Comparison of ENCODE assay signal across 28 cellular contexts in the genomic region with DNA sequence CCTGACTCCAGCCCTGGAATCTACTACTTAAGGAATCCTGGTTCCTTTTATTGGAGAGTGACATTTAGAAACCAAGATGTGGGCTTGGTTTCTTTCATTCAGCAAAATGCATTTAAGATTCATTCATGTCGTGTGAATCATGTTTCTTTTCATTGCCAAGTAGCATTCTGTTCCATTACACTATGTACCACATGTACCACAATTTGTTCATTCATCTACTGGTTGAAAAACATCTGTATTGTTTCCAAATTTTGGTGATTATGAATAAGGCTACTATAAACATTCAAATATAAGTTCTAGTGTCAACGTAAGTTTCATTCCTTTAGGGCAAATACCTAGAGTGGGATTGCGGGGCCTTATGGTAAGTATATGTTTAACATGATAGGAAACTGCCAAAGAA.
DNase-seq lines count a peak whose midpoint lies in the region; ATAC-seq and TF ChIP-seq lines count a peak whose summit lies in the region.
"Had no signal": no experiment of that assay in that cellular context is flagged by ENCODE, and none has a peak within 500 bp of the region (broad histone marks: within the 10 kb centered on the region; RNA-seq: fewer than 3 reads in every experiment).

No MANE protein-coding gene starts in this region.

- H3K36me3 ChIP-seq in breast epithelium = no peaks in the 10 kb centered on the region
- H3K36me3 ChIP-seq: colonic mucosa, esophagus squamous epithelium, upper lobe of right lung, WERI-Rb-1 had no signal

- no peak for TF ChIP-seq CTCF in MCF 10A (IDR thresholded peaks at IDR 0.05; ENCODE audit: unreplicated experiment)
- no peak for TF ChIP-seq CTCF in breast epithelium (IDR thresholded peaks at IDR 0.05)
- no peak for TF ChIP-seq CTCF in fibroblast of pulmonary artery (IDR thresholded peaks at IDR 0.05; ENCODE audit: low read length, missing control alignments)

- no peaks in the 10 kb centered on the region for H3K36me3 Mint-ChIP-seq in MCF 10A (ENCODE audit: insufficient read depth, unreplicated experiment)
- H3K36me3 Mint-ChIP-seq in activated CD4-positive, alpha-beta memory T cell treated with anti-CD3 and anti-CD28 coated beads for 36 hours = no peaks in the 10 kb centered on the region
- H3K36me3 Mint-ChIP-seq: activated naive CD4-positive, alpha-beta T cell treated with anti-CD3 and anti-CD28 coated beads, Interleukin-2, amount 50 U/mL, for 24 hours; naive B cell had no signal

- no peak for ATAC-seq in HG03280 (IDR thresholded peaks at IDR 0.05; ENCODE audit: unreplicated experiment)
- ATAC-seq: psoas muscle, upper lobe of right lung had no signal

- peaks cover 0 to 5% of the 10 kb centered on the region in 2 donors for H3K9me3 ChIP-seq in breast epithelium
- H3K9me3 ChIP-seq: colonic mucosa, esophagus squamous epithelium, psoas muscle, upper lobe of right lung had no signal

- intact Hi-C loops in MCF 10A (cut with micrococcal nuclease) (no loop called here), breast epithelium (cut with DNase I; ENCODE audit: low total_unique reads) (no loop called here)
- intact Hi-C loops in activated CD4-positive, alpha-beta memory T cell treated with anti-CD3 and anti-CD28 coated beads for 36 hours (cut with micrococcal nuclease) = no loop called here

- H3K4me3 ChIP-seq in breast epithelium = no peak overlapping the region
- no peak overlapping the region for H3K4me3 ChIP-seq in fibroblast of pulmonary artery (replicated peaks; ENCODE audit: low read depth, low read length)
- H3K4me3 ChIP-seq: colonic mucosa, esophagus squamous epithelium, psoas muscle, upper lobe of right lung had no signal

- no peaks in the 10 kb centered on the region for H3K4me1 ChIP-seq in breast epithelium
- H3K4me1 ChIP-seq: colonic mucosa, esophagus squamous epithelium, psoas muscle, upper lobe of right lung had no signal

- in situ Hi-C loops in ACHN (cut with HindIII; ENCODE audit: low pct_ligation_motif_present, low pct_unique_long_range_greater_than_20kb, low sequenced_read_pairs) = no loop called here

- POLR2A ChIA-PET in MCF 10A (lab: Yijun Ruan, JAX) = interaction anchor here (0.6 kb wide), 1 partner anchor 659 kb away, joined by 3 read pairs; no protein-coding TSS in a partner anchor
- POLR2A ChIA-PET in activated CD4-positive, alpha-beta memory T cell treated with anti-CD3 and anti-CD28 coated beads for 36 hours (lab: Charles Lee) = no interaction called here

- TF ChIP-seq POLR2A in breast epithelium (IDR thresholded peaks at IDR 0.05) = no peak

- H3K4me3 Mint-ChIP-seq in MCF 10A (ENCODE audit: unreplicated experiment) = no peak overlapping the region
- H3K4me3 Mint-ChIP-seq in activated CD4-positive, alpha-beta memory T cell treated with anti-CD3 and anti-CD28 coated beads for 36 hours = no peak overlapping the region
- H3K4me3 Mint-ChIP-seq: activated naive CD4-positive, alpha-beta T cell treated with anti-CD3 and anti-CD28 coated beads, Interleukin-2, amount 50 U/mL, for 24 hours; activated T-helper 1 cell treated with anti-CD3 and anti-CD28 coated beads, Interleukin-12 subunit alpha, Interleukin-12 subunit beta, Interleukin-2, Interleukin-4 antibody, amounts not matched to agents 30 ng/mL and 10 ng/mL and 1 ng/mL, durations not matched to agents 14 hours and 24 hours and 36 hours; endodermal cell; naive B cell had no signal

- H3K9me3 Mint-ChIP-seq in MCF 10A (ENCODE audit: unreplicated experiment) = peaks cover 6% of the 10 kb centered on the region
- no peaks in the 10 kb centered on the region for H3K9me3 Mint-ChIP-seq in activated CD4-positive, alpha-beta memory T cell treated with anti-CD3 and anti-CD28 coated beads for 36 hours
- H3K9me3 Mint-ChIP-seq: activated naive CD4-positive, alpha-beta T cell treated with anti-CD3 and anti-CD28 coated beads, Interleukin-2, amount 50 U/mL, for 24 hours; activated T-helper 1 cell treated with anti-CD3 and anti-CD28 coated beads, Interleukin-12 subunit alpha, Interleukin-12 subunit beta, Interleukin-2, Interleukin-4 antibody, amounts not matched to agents 30 ng/mL and 10 ng/mL and 1 ng/mL, durations not matched to agents 14 hours and 24 hours and 36 hours; endodermal cell had no signal

- peak; percentile 43 for DNase-seq in MCF 10A (ENCODE audit: unreplicated experiment)
- DNase-seq in breast epithelium (ENCODE audit: low spot score in 2 of 2) = no peak
- DNase-seq in astrocyte of the hippocampus (ENCODE audit: low read depth, low spot score) = peak; percentile 43
- DNase-seq in fibroblast of pulmonary artery (ENCODE audit: low read depth) = peak; percentile 21
- no peak for DNase-seq in activated CD4-positive, alpha-beta memory T cell treated with anti-CD3 and anti-CD28 coated beads for 36 hours
- DNase-seq in ACHN = no peak
- DNase-seq in AG08396 (ENCODE audit: low spot score) = no peak
- DNase-seq: 8988T; activated CD4-positive, alpha-beta T cell treated with anti-CD3 and anti-CD28 coated beads, Interleukin-2, amount 50 U/mL, for 1 hour; colonic mucosa; endodermal cell; esophagus squamous epithelium; naive B cell; NCI-H1048; NCI-H1694 treated with DMSO at 0.1 percent for 48 hours; NCI-H2171; NCI-H526; nucleus accumbens; psoas muscle; RPMI8226; SK-N-SH; small intestine; stimulated activated CD4-positive, alpha-beta T cell treated with anti-CD3 and anti-CD28 coated beads, Interleukin-1b, Interleukin-23, amount 100 ng/mL, for 48 hours; upper lobe of right lung; WERI-Rb-1 had no signal

- H3K4me1 Mint-ChIP-seq in MCF 10A (ENCODE audit: insufficient read depth, unreplicated experiment) = peaks cover 12% of the 10 kb centered on the region
- H3K4me1 Mint-ChIP-seq in activated CD4-positive, alpha-beta memory T cell treated with anti-CD3 and anti-CD28 coated beads for 36 hours (ENCODE audit: low read depth) = no peaks in the 10 kb centered on the region
- H3K4me1 Mint-ChIP-seq: activated naive CD4-positive, alpha-beta T cell treated with anti-CD3 and anti-CD28 coated beads, Interleukin-2, amount 50 U/mL, for 24 hours; endodermal cell; naive B cell had no signal

- H3K27me3 ChIP-seq in breast epithelium = no peaks in the 10 kb centered on the region
- H3K27me3 ChIP-seq: colonic mucosa, upper lobe of right lung had no signal

- BruUV-seq in MCF 10A (replicated peaks; lab: Mats Ljungman, UMichigan) = no TSS peak

- CTCF ChIA-PET in MCF 10A (lab: Yijun Ruan, JAX) = no interaction called here
- CTCF ChIA-PET in activated CD4-positive, alpha-beta memory T cell treated with anti-CD3 and anti-CD28 coated beads for 36 hours (lab: Charles Lee) = no interaction called here

- no peaks in the 10 kb centered on the region for H3K27me3 Mint-ChIP-seq in MCF 10A (ENCODE audit: insufficient read depth, unreplicated experiment)
- peaks cover 17% of the 10 kb centered on the region for H3K27me3 Mint-ChIP-seq in activated CD4-positive, alpha-beta memory T cell treated with anti-CD3 and anti-CD28 coated beads for 36 hours

- H3K27ac Mint-ChIP-seq in MCF 10A (ENCODE audit: low read depth, unreplicated experiment) = peak overlapping the region; percentile 29
- no peak overlapping the region for H3K27ac Mint-ChIP-seq in activated CD4-positive, alpha-beta memory T cell treated with anti-CD3 and anti-CD28 coated beads for 36 hours
- H3K27ac Mint-ChIP-seq: activated naive CD4-positive, alpha-beta T cell treated with anti-CD3 and anti-CD28 coated beads, Interleukin-2, amount 50 U/mL, for 24 hours; activated T-helper 1 cell treated with anti-CD3 and anti-CD28 coated beads, Interleukin-12 subunit alpha, Interleukin-12 subunit beta, Interleukin-2, Interleukin-4 antibody, amounts not matched to agents 30 ng/mL and 10 ng/mL and 1 ng/mL, durations not matched to agents 14 hours and 24 hours and 36 hours; endodermal cell; naive B cell had no signal

- no peak overlapping the region for H3K27ac ChIP-seq in breast epithelium
- H3K27ac ChIP-seq: colonic mucosa, esophagus squamous epithelium, psoas muscle, upper lobe of right lung, WERI-Rb-1 had no signal

Comparison
In these comparisons a context has a peak if more than half of its experiments do, and no peak if none do; other contexts are left out.
1. DNase-seq: peak in MCF 10A (single experiment), astrocyte of the hippocampus (single experiment) and fibroblast of pulmonary artery (single experiment); none in breast epithelium (0 of 2), activated CD4-positive, alpha-beta memory T cell treated with anti-CD3 and anti-CD28 coated beads for 36 hours (single experiment), ACHN (single experiment) and AG08396 (single experiment).